In genomic region chr19:32570081-32570785, GRCh38 we compare ENCODE assay signal across 8 cellular contexts. TPM values are rescaled to one million over a fixed set of nuclear protein-coding genes. Genes with fewer than 3 reads are reported as not detected.
DNase-seq lines count a peak whose midpoint lies in the region; ATAC-seq and TF ChIP-seq lines count a peak whose summit lies in the region.

No MANE protein-coding gene starts in this region.

- H3K4me3 ChIP-seq in CD4-positive, alpha-beta memory T cell (ENCODE audit: low read length in 2 of 2), result no peak overlapping the region
- no peak overlapping the region for H3K4me3 ChIP-seq in esophagus squamous epithelium
- no peak overlapping the region for H3K4me3 ChIP-seq in naive thymus-derived CD4-positive, alpha-beta T cell (ENCODE audit: low read length)
- H3K4me3 ChIP-seq in uterus, result no peak overlapping the region

- peaks cover 6% of the 10 kb centered on the region for H3K4me1 ChIP-seq in CD4-positive, alpha-beta memory T cell (ENCODE audit: insufficient read depth, low read length)
- H3K4me1 ChIP-seq in H9 (ENCODE audit: insufficient read depth, low read length) (no peaks in the 10 kb centered on the region), esophagus squamous epithelium (peaks cover 0 to 6% (median 0%) of the 10 kb centered on the region in 3 donors), uterus (no peaks in the 10 kb centered on the region)
- H3K4me1 ChIP-seq in naive thymus-derived CD4-positive, alpha-beta T cell (ENCODE audit: control insufficient read depth in 2 of 2, insufficient read depth in 2 of 2, low read length in 2 of 2), result no peaks in the 10 kb centered on the region

- CTCF ChIA-PET in CD4-positive, alpha-beta memory T cell (lab: Charles Lee; ENCODE audit: partially characterized antibody), result interaction anchor here (0.7 to 5.3 kb wide), 11 partner anchors 14 to 1903 kb away, joined by 3 to 41 read pairs (median 6); partner anchors contain the start of gene ZNF507
- CTCF ChIA-PET in activated CD4-positive, alpha-beta memory T cell treated with anti-CD3 and anti-CD28 coated beads, Interleukin-2, amount 10 ng/mL, durations not matched to agents 7 days and 5 days (lab: Charles Lee), result interaction anchor here (0.6 to 1.2 kb wide), 4 partner anchors 11 to 279 kb away, joined by 3 to 9 read pairs (median 4); partner anchors contain the start of gene PDCD5
- CTCF ChIA-PET in naive thymus-derived CD4-positive, alpha-beta T cell (lab: Charles Lee), result interaction anchor here (0.6 to 2.0 kb wide), 4 partner anchors 230 to 1795 kb away, joined by 3 to 8 read pairs (median 6); no protein-coding TSS in a partner anchor

- H3K4me2 ChIP-seq in H9 (ENCODE audit: insufficient read depth, insufficient read length, low read length), result no peak overlapping the region

- no peak overlapping the region for H2BK12ac ChIP-seq in H9 (ENCODE audit: insufficient read length, low read depth, low read length)

- TF ChIP-seq CTCF in H9 (conservative IDR thresholded peaks at IDR 0.05), result peak; percentile 89
- peak; percentile 28 to 61 (median 46) for TF ChIP-seq CTCF in esophagus squamous epithelium (IDR thresholded peaks at IDR 0.05)
- peak; percentile 47 to 74 (median 58) for TF ChIP-seq CTCF in uterus (IDR thresholded peaks at IDR 0.05)

- H3K79me2 ChIP-seq in H9 (ENCODE audit: insufficient read depth, low read length), result no peaks in the 10 kb centered on the region

- no peaks in the 10 kb centered on the region for H4K20me1 ChIP-seq in H9 (ENCODE audit: control insufficient read depth, insufficient read depth, insufficient read length)

- DNase-seq in CD4-positive, alpha-beta memory T cell, result peak; percentile 49 to 68 (median 49)
- DNase-seq in H9 (peak; percentile 65), NCI-H526 treated with DMSO at 0.1 percent for 48 hours (lab: John Stamatoyannopoulos, UW) (peak; percentile 71), esophagus squamous epithelium (lab: John Stamatoyannopoulos, UW) (no peak), uterus (peak; percentile 46 to 50)
- DNase-seq in activated CD4-positive, alpha-beta memory T cell treated with anti-CD3 and anti-CD28 coated beads, Interleukin-2, amount 10 ng/mL, durations not matched to agents 7 days and 5 days, result peak; percentile 57
- DNase-seq in naive thymus-derived CD4-positive, alpha-beta T cell, result peak in 8 of 9 donors; percentile 31 to 64 (median 53)

- no peak overlapping the region for H2BK20ac ChIP-seq in H9 (ENCODE audit: low read depth, low read length, poor library complexity, severe bottlenecking)

- POLR2A ChIA-PET in CD4-positive, alpha-beta memory T cell (lab: Charles Lee; ENCODE audit: partially characterized antibody), result no interaction called here
- POLR2A ChIA-PET in activated CD4-positive, alpha-beta memory T cell treated with anti-CD3 and anti-CD28 coated beads, Interleukin-2, amount 10 ng/mL, durations not matched to agents 7 days and 5 days (lab: Charles Lee), result no interaction called here
- POLR2A ChIA-PET in naive thymus-derived CD4-positive, alpha-beta T cell (lab: Charles Lee), result interaction anchor here (1.5 kb wide), 1 partner anchor 10 kb away, joined by 4 read pairs; the partner anchor contains the start of gene PDCD5

- no peak overlapping the region for H4K5ac ChIP-seq in H9 (ENCODE audit: insufficient read length, low read depth, low read length)

- H2AFZ ChIP-seq in H9 (ENCODE audit: low read length), result no peak overlapping the region

- no peaks in the 10 kb centered on the region for H3K9me3 ChIP-seq in CD4-positive, alpha-beta memory T cell (ENCODE audit: control insufficient read depth in 1 of 2, low read length in 2 of 2)
- H3K9me3 ChIP-seq in H9 (ENCODE audit: control insufficient read depth, low read depth, low read length), result no peaks in the 10 kb centered on the region
- H3K9me3 ChIP-seq in esophagus squamous epithelium, result no peaks in the 10 kb centered on the region
- H3K9me3 ChIP-seq in naive thymus-derived CD4-positive, alpha-beta T cell (ENCODE audit: control insufficient read depth in 2 of 3, low read length in 3 of 3), result no peaks in the 10 kb centered on the region
- no peaks in the 10 kb centered on the region for H3K9me3 ChIP-seq in uterus

- no peak overlapping the region for H3K23ac ChIP-seq in H9 (ENCODE audit: insufficient read length, low read depth, low read length)

- intact Hi-C loops in CD4-positive, alpha-beta memory T cell (cut with micrococcal nuclease), result loop anchor here (1.0 kb wide), 1 partner anchor 106 kb away; no protein-coding TSS in a partner anchor
- intact Hi-C loops in esophagus squamous epithelium (cut with DNase I) (no loop called here), uterus (cut with DNase I; ENCODE audit: low total_unique reads) (no loop called here)
- intact Hi-C loops in naive thymus-derived CD4-positive, alpha-beta T cell (cut with micrococcal nuclease), result loop anchor here (1.0 kb wide), 2 partner anchors 106 to 230 kb away; no protein-coding TSS in a partner anchor

- H2AK5ac ChIP-seq in H9 (ENCODE audit: insufficient read length, low read length), result no peak overlapping the region

- H4K91ac ChIP-seq in H9 (ENCODE audit: insufficient read length, low read depth, low read length), result no peak overlapping the region

- no peak overlapping the region for H3K14ac ChIP-seq in H9 (ENCODE audit: insufficient read depth, low read length)

- H3K4me1 Mint-ChIP-seq in CD4-positive, alpha-beta memory T cell, result peaks cover 8 to 17% (median 10%) of the 10 kb centered on the region in 4 donors
- H3K4me1 Mint-ChIP-seq in H9, result peaks cover 3 to 5% of the 10 kb centered on the region in 2 experiments; a peak in 3 of 4 replicates
- peaks cover 8% of the 10 kb centered on the region for H3K4me1 Mint-ChIP-seq in activated CD4-positive, alpha-beta memory T cell treated with anti-CD3 and anti-CD28 coated beads, Interleukin-2, amount 10 ng/mL, durations not matched to agents 7 days and 5 days
- H3K4me1 Mint-ChIP-seq in naive thymus-derived CD4-positive, alpha-beta T cell, result peaks cover 10 to 21% (median 16%) of the 10 kb centered on the region in 7 donors

- H3K27ac ChIP-seq in CD4-positive, alpha-beta memory T cell (ENCODE audit: low read depth, low read length), result no peak overlapping the region
- H3K27ac ChIP-seq in H9 (ENCODE audit: insufficient read length, low read depth, low read length) (no peak overlapping the region), esophagus squamous epithelium (no peak overlapping the region), uterus (no peak overlapping the region)
- no peak overlapping the region for H3K27ac ChIP-seq in naive thymus-derived CD4-positive, alpha-beta T cell (ENCODE audit: low read depth, low read length)

- H3K27me3 ChIP-seq in CD4-positive, alpha-beta memory T cell (ENCODE audit: insufficient read depth, low read length), result no peaks in the 10 kb centered on the region
- H3K27me3 ChIP-seq in H9 (ENCODE audit: insufficient read depth, low read length) (no peaks in the 10 kb centered on the region), esophagus squamous epithelium (peaks cover 0 to 28% (median 0%) of the 10 kb centered on the region in 4 donors), uterus (no peaks in the 10 kb centered on the region)
- H3K27me3 ChIP-seq in naive thymus-derived CD4-positive, alpha-beta T cell (ENCODE audit: control insufficient read depth in 2 of 2, insufficient read depth in 2 of 2, low read length in 2 of 2), result no peaks in the 10 kb centered on the region

- H3K27me3 Mint-ChIP-seq in CD4-positive, alpha-beta memory T cell, result peaks cover 12 to 13% of the 10 kb centered on the region in 2 donors
- peaks cover 6% of the 10 kb centered on the region for H3K27me3 Mint-ChIP-seq in H9 (ENCODE audit: low read depth)
- peaks cover 9% of the 10 kb centered on the region for H3K27me3 Mint-ChIP-seq in activated CD4-positive, alpha-beta memory T cell treated with anti-CD3 and anti-CD28 coated beads, Interleukin-2, amount 10 ng/mL, durations not matched to agents 7 days and 5 days
- H3K27me3 Mint-ChIP-seq in naive thymus-derived CD4-positive, alpha-beta T cell, result peaks cover 3 to 9% (median 8%) of the 10 kb centered on the region in 5 donors

- no peak overlapping the region for H3K56ac ChIP-seq in H9 (ENCODE audit: insufficient read length, low read depth, low read length)

- no peaks in the 10 kb centered on the region for H3K23me2 ChIP-seq in H9 (ENCODE audit: insufficient read length, low read depth, low read length, poor library complexity, severe bottlenecking)

- no peaks in the 10 kb centered on the region for H3K36me3 Mint-ChIP-seq in CD4-positive, alpha-beta memory T cell
- peaks cover 0 to 2% (median 0%) of the 10 kb centered on the region in 3 experiments; a peak in 1 of 7 replicates for H3K36me3 Mint-ChIP-seq in H9 (ENCODE audit: insufficient read depth in 1 of 3, low read depth in 3 of 3)
- H3K36me3 Mint-ChIP-seq in activated CD4-positive, alpha-beta memory T cell treated with anti-CD3 and anti-CD28 coated beads, Interleukin-2, amount 10 ng/mL, durations not matched to agents 7 days and 5 days (ENCODE audit: low read depth), result no peaks in the 10 kb centered on the region
- peaks cover 0 to 3% (median 0%) of the 10 kb centered on the region in 5 donors for H3K36me3 Mint-ChIP-seq in naive thymus-derived CD4-positive, alpha-beta T cell

- H3K4ac ChIP-seq in H9 (ENCODE audit: low read depth, low read length), result no peak overlapping the region

- no peak overlapping the region for H3K9ac ChIP-seq in H9 (ENCODE audit: extremely low read depth, insufficient read length, low read length)

- H4K8ac ChIP-seq in H9 (replicated peaks; ENCODE audit: insufficient read length, low read depth, low read length), result no peak overlapping the region

- no peak overlapping the region for H3K27ac Mint-ChIP-seq in CD4-positive, alpha-beta memory T cell
- H3K27ac Mint-ChIP-seq in H9, result no peak overlapping the region; a peak in 1 of 7 replicates
- H3K27ac Mint-ChIP-seq in activated CD4-positive, alpha-beta memory T cell treated with anti-CD3 and anti-CD28 coated beads, Interleukin-2, amount 10 ng/mL, durations not matched to agents 7 days and 5 days, result no peak overlapping the region
- peak overlapping the region in 2 of 9 donors; percentile 11 to 43 for H3K27ac Mint-ChIP-seq in naive thymus-derived CD4-positive, alpha-beta T cell

- peak; percentile 91 for ATAC-seq in naive thymus-derived CD4-positive, alpha-beta T cell
- ATAC-seq in HG03342 (IDR thresholded peaks at IDR 0.05; ENCODE audit: unreplicated experiment), result no peak

- peaks cover 0 to 2% (median 0%) of the 10 kb centered on the region in 8 donors for H3K9me3 Mint-ChIP-seq in CD4-positive, alpha-beta memory T cell
- H3K9me3 Mint-ChIP-seq in H9, result no peaks in the 10 kb centered on the region; a peak in 1 of 5 replicates
- H3K9me3 Mint-ChIP-seq in activated CD4-positive, alpha-beta memory T cell treated with anti-CD3 and anti-CD28 coated beads, Interleukin-2, amount 10 ng/mL, durations not matched to agents 7 days and 5 days, result peaks cover 3% of the 10 kb centered on the region
- H3K9me3 Mint-ChIP-seq in naive thymus-derived CD4-positive, alpha-beta T cell, result no peaks in the 10 kb centered on the region

- no peak overlapping the region for H2BK120ac ChIP-seq in H9 (ENCODE audit: low read depth, low read length, poor library complexity, severe bottlenecking)

- peak overlapping the region in 4 of 8 donors; percentile 25 to 67 (median 50) for H3K4me3 Mint-ChIP-seq in CD4-positive, alpha-beta memory T cell
- H3K4me3 Mint-ChIP-seq in H9, result no peak overlapping the region
- H3K4me3 Mint-ChIP-seq in activated CD4-positive, alpha-beta memory T cell treated with anti-CD3 and anti-CD28 coated beads, Interleukin-2, amount 10 ng/mL, durations not matched to agents 7 days and 5 days, result no peak overlapping the region
- peak overlapping the region in 5 of 10 donors; percentile 39 to 45 (median 40) for H3K4me3 Mint-ChIP-seq in naive thymus-derived CD4-positive, alpha-beta T cell

- H3K36me3 ChIP-seq in CD4-positive, alpha-beta memory T cell (ENCODE audit: insufficient read depth, low read length), result no peaks in the 10 kb centered on the region
- H3K36me3 ChIP-seq in esophagus squamous epithelium (no peaks in the 10 kb centered on the region), uterus (no peaks in the 10 kb centered on the region)
- H3K36me3 ChIP-seq in naive thymus-derived CD4-positive, alpha-beta T cell (ENCODE audit: control insufficient read depth in 2 of 3, insufficient read depth in 3 of 3, low read length in 3 of 3), result no peaks in the 10 kb centered on the region

- H3K18ac ChIP-seq in H9 (ENCODE audit: insufficient read length, low read depth, low read length), result no peak overlapping the region

- no peaks in the 10 kb centered on the region for H3K79me1 ChIP-seq in H9 (ENCODE audit: insufficient read depth, low read depth, low read length, poor library complexity, severe bottlenecking)

- no peak overlapping the region for H2BK5ac ChIP-seq in H9 (ENCODE audit: insufficient read length, low read length)

- no CpG with 5 or more reads among the region's 15 CpGs for WGBS in H9 (ENCODE audit: extremely low coverage, insufficient read length, low lambda C conversion rate)
- 31 to 32% methylated on average over 15 of the region's 15 CpGs for WGBS in esophagus squamous epithelium, 2 donors

- H2BK15ac ChIP-seq in H9 (ENCODE audit: low read depth, low read length), result no peak overlapping the region

- TF ChIP-seq POLR2A in esophagus squamous epithelium (IDR thresholded peaks at IDR 0.05) (no peak), uterus (IDR thresholded peaks at IDR 0.05) (no peak)

- no peak overlapping the region for H3T11ph ChIP-seq in H9 (ENCODE audit: low read length)

RNA-seq across cellular contexts. Expression of gene PDCD5, which starts 10.8 kb away (rescaled TPM):
- total RNA-seq in CD4-positive, alpha-beta memory T cell, result 10 to 100 TPM; 61.1 to 67.4 TPM
- 100 to 1,000 TPM; 172 to 195 TPM for polyA plus RNA-seq in CD4-positive, alpha-beta memory T cell
- total RNA-seq in H9 (2021), result 111 and 118 TPM in 2 replicates
- 100 to 1,000 TPM; 121 to 129 TPM for total RNA-seq in activated CD4-positive, alpha-beta memory T cell treated with anti-CD3 and anti-CD28 coated beads, Interleukin-2, amount 10 ng/mL, durations not matched to agents 7 days and 5 days
- total RNA-seq in esophagus squamous epithelium, result 100 to 1,000 TPM in 3 of 4 donors, 10 to 100 TPM in 1; 97.3 to 127 (median 110) TPM
- 10 to 100 TPM; 19.5 to 98.0 (median 51.2) TPM for total RNA-seq in naive thymus-derived CD4-positive, alpha-beta T cell
- 100 to 1,000 TPM in 1 of 2 donors, 10 to 100 TPM in 1; 82.1 to 101 TPM for polyA plus RNA-seq in naive thymus-derived CD4-positive, alpha-beta T cell
- 10 to 100 TPM; 14.7 to 82.6 (median 48.7) TPM for total RNA-seq in uterus

Comparison
In these comparisons a context has a peak if more than half of its experiments do, and no peak if none do; other contexts are left out.
1. intact Hi-C loops: an anchor here in CD4-positive, alpha-beta memory T cell (1.0 kb wide) and naive thymus-derived CD4-positive, alpha-beta T cell (1.0 kb wide); none called in esophagus squamous epithelium and uterus.